Comparison of ENCODE assay signal across 22 cellular contexts in the genomic region with DNA sequence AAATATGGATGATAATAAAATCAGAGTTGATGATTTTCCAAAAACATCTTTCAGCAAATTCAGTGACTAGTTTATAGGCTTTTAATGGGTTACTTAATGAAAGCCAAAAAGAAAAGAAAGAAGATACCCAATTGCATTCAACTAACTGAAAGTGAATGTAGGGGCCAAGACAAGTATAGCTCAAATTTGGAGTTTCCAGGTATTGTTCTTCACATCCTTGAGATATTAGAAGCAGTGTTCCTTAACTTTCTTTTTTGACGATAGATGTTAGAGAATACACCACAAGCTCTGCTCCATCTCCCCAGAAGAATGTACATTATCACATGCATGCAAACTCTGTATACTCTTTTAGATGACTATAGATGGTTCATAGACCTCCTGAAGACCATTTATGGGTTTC. TPM values are rescaled to one million over a fixed set of nuclear protein-coding genes. Genes with fewer than 3 reads are reported as not detected.
A peak's percentile ranks its signal among the peaks of the same experiment; 100 is the strongest.
DNase-seq lines count a peak whose midpoint lies in the region; ATAC-seq and TF ChIP-seq lines count a peak whose summit lies in the region.
"Had no signal": no experiment of that assay in that cellular context is flagged by ENCODE, and none has a peak within 500 bp of the region (broad histone marks: within the 10 kb centered on the region; RNA-seq: fewer than 3 reads in every experiment).

No MANE protein-coding gene starts in this region.

- H3K36me3 Mint-ChIP-seq in endothelial cell (ENCODE audit: low read depth, unreplicated experiment): no peaks in the 10 kb centered on the region
- peaks cover 9% of the 10 kb centered on the region for H3K36me3 Mint-ChIP-seq in activated T-helper 1 cell treated with anti-CD3 and anti-CD28 coated beads, Interleukin-12 subunit alpha, Interleukin-12 subunit beta, Interleukin-2, Interleukin-4 antibody, amounts not matched to agents 30 ng/mL and 10 ng/mL and 1 ng/mL, durations not matched to agents 14 hours and 24 hours and 36 hours (ENCODE audit: low read depth)

- H3K9me3 Mint-ChIP-seq in endothelial cell (ENCODE audit: unreplicated experiment): no peaks in the 10 kb centered on the region
- no peaks in the 10 kb centered on the region for H3K9me3 Mint-ChIP-seq in activated T-helper 1 cell treated with anti-CD3 and anti-CD28 coated beads, Interleukin-12 subunit alpha, Interleukin-12 subunit beta, Interleukin-2, Interleukin-4 antibody, amounts not matched to agents 30 ng/mL and 10 ng/mL and 1 ng/mL, durations not matched to agents 14 hours and 24 hours and 36 hours
- H3K9me3 Mint-ChIP-seq: CD14-positive monocyte; CD4-positive, alpha-beta memory T cell; CD8-positive, alpha-beta memory T cell had no signal

- no peak for ATAC-seq in Right ventricle myocardium superior (ENCODE audit: poor library complexity)

- no peak for TF ChIP-seq POLR2A in lower leg skin (IDR thresholded peaks at IDR 0.05)

- H3K27ac Mint-ChIP-seq in endothelial cell (ENCODE audit: unreplicated experiment): no peak overlapping the region
- no peak overlapping the region for H3K27ac Mint-ChIP-seq in activated T-helper 1 cell treated with anti-CD3 and anti-CD28 coated beads, Interleukin-12 subunit alpha, Interleukin-12 subunit beta, Interleukin-2, Interleukin-4 antibody, amounts not matched to agents 30 ng/mL and 10 ng/mL and 1 ng/mL, durations not matched to agents 14 hours and 24 hours and 36 hours

- peak overlapping the region; percentile 39 for H3K27ac ChIP-seq in left ventricle myocardium inferior (replicated peaks)
- H3K27ac ChIP-seq: BLaER1 had no signal

- no peaks in the 10 kb centered on the region for H3K27me3 Mint-ChIP-seq in endothelial cell (ENCODE audit: unreplicated experiment)
- no peaks in the 10 kb centered on the region for H3K27me3 Mint-ChIP-seq in activated T-helper 1 cell treated with anti-CD3 and anti-CD28 coated beads, Interleukin-12 subunit alpha, Interleukin-12 subunit beta, Interleukin-2, Interleukin-4 antibody, amounts not matched to agents 30 ng/mL and 10 ng/mL and 1 ng/mL, durations not matched to agents 14 hours and 24 hours and 36 hours (ENCODE audit: insufficient read depth)
- H3K27me3 Mint-ChIP-seq: CD4-positive, alpha-beta memory T cell; CD4-positive, CD25-positive, alpha-beta regulatory T cell; CD8-positive, alpha-beta memory T cell had no signal

- intact Hi-C loops in left ventricle myocardium inferior (cut with micrococcal nuclease) (no loop called here), Right ventricle myocardium superior (cut with DNase I) (no loop called here), lower leg skin (cut with DNase I; ENCODE audit: low total_unique reads) (no loop called here)
- intact Hi-C loops in activated T-helper 1 cell treated with anti-CD3 and anti-CD28 coated beads, Interleukin-12 subunit alpha, Interleukin-12 subunit beta, Interleukin-2, Interleukin-4 antibody, amounts not matched to agents 30 ng/mL and 10 ng/mL and 1 ng/mL, durations not matched to agents 14 hours and 24 hours and 36 hours (cut with micrococcal nuclease): no loop called here

- H3K4me3 Mint-ChIP-seq in endothelial cell (ENCODE audit: unreplicated experiment): peak overlapping the region; percentile 26
- no peak overlapping the region for H3K4me3 Mint-ChIP-seq in activated T-helper 1 cell treated with anti-CD3 and anti-CD28 coated beads, Interleukin-12 subunit alpha, Interleukin-12 subunit beta, Interleukin-2, Interleukin-4 antibody, amounts not matched to agents 30 ng/mL and 10 ng/mL and 1 ng/mL, durations not matched to agents 14 hours and 24 hours and 36 hours
- H3K4me3 Mint-ChIP-seq: CD4-positive, alpha-beta memory T cell; CD4-positive, CD25-positive, alpha-beta regulatory T cell; CD8-positive, alpha-beta memory T cell had no signal

- H3K4me3 ChIP-seq in left ventricle myocardium inferior (no peak overlapping the region), lower leg skin (ENCODE audit: low read depth, poor library complexity, severe bottlenecking) (no peak overlapping the region)
- H3K4me3 ChIP-seq: BLaER1, GM12878 had no signal

- peaks cover 37% of the 10 kb centered on the region for H3K4me1 Mint-ChIP-seq in endothelial cell (ENCODE audit: unreplicated experiment)
- H3K4me1 Mint-ChIP-seq in activated T-helper 1 cell treated with anti-CD3 and anti-CD28 coated beads, Interleukin-12 subunit alpha, Interleukin-12 subunit beta, Interleukin-2, Interleukin-4 antibody, amounts not matched to agents 30 ng/mL and 10 ng/mL and 1 ng/mL, durations not matched to agents 14 hours and 24 hours and 36 hours (ENCODE audit: low read depth): peaks cover 22% of the 10 kb centered on the region

- no peaks in the 10 kb centered on the region for H3K9me3 ChIP-seq in left ventricle myocardium inferior (replicated peaks)
- H3K9me3 ChIP-seq: BE2C had no signal

- H3K27me3 ChIP-seq in left ventricle myocardium inferior (ENCODE audit: low read depth): no peaks in the 10 kb centered on the region
- H3K27me3 ChIP-seq: BE2C, BLaER1 had no signal

- no peaks in the 10 kb centered on the region for H3K36me3 ChIP-seq in left ventricle myocardium inferior
- H3K36me3 ChIP-seq: BE2C had no signal

- peaks cover 57% of the 10 kb centered on the region for H3K4me1 ChIP-seq in left ventricle myocardium inferior
- H3K4me1 ChIP-seq: BE2C had no signal

- TF ChIP-seq CTCF in left ventricle myocardium inferior (IDR thresholded peaks at IDR 0.05; ENCODE audit: borderline replicate concordance): no peak
- no peak for TF ChIP-seq CTCF in endothelial cell (IDR thresholded peaks at IDR 0.05; ENCODE audit: unreplicated experiment)
- no peak for TF ChIP-seq CTCF in lower leg skin (IDR thresholded peaks at IDR 0.05)

- DNase-seq in left ventricle myocardium inferior: no peak
- DNase-seq in Right ventricle myocardium superior: no peak
- no peak for DNase-seq in endothelial cell (ENCODE audit: low spot score)
- DNase-seq in lower leg skin (ENCODE audit: low spot score in 2 of 2): no peak
- no peak for DNase-seq in activated T-helper 1 cell treated with anti-CD3 and anti-CD28 coated beads, Interleukin-12 subunit alpha, Interleukin-12 subunit beta, Interleukin-2, Interleukin-4 antibody, amounts not matched to agents 30 ng/mL and 10 ng/mL and 1 ng/mL, durations not matched to agents 14 hours and 24 hours and 36 hours (ENCODE audit: low spot score)
- DNase-seq: 8988T; ACHN; BE2C; C1 segment of cervical spinal cord; CD4-positive, alpha-beta memory T cell; CD4-positive, CD25-positive, alpha-beta regulatory T cell; CD8-positive, alpha-beta memory T cell; COR-L47; DMS 273 treated with DMSO at 0.1 percent for 48 hours; DMS153; DMS53; DND-41; EL; GDM1 had no signal

- WGBS in lower leg skin, 2 donors: 86 to 92% methylated on average over 1 of the region's 1 CpG

RNA-seq across cellular contexts. Expression of gene PDS5B, which starts 43.6 kb away (rescaled TPM):
- total RNA-seq in left ventricle myocardium inferior (20.4 TPM), Right ventricle myocardium superior (22.9 TPM), endothelial cell (ENCODE audit: unreplicated experiment) (72.3 TPM), lower leg skin (10 to 100 TPM; 18.5 to 25.4 (median 23.4) TPM)
- total RNA-seq in activated T-helper 1 cell treated with anti-CD3 and anti-CD28 coated beads, Interleukin-12 subunit alpha, Interleukin-12 subunit beta, Interleukin-2, Interleukin-4 antibody, amounts not matched to agents 30 ng/mL and 10 ng/mL and 1 ng/mL, durations not matched to agents 14 hours and 24 hours and 36 hours: 57.8 and 62.7 TPM in 2 replicates
